Comparison of ENCODE assay signal across 16 cellular contexts in genomic region chr15:98174286-98174685, GRCh38.
DNase-seq lines count a peak whose midpoint lies in the region; ATAC-seq and TF ChIP-seq lines count a peak whose summit lies in the region.
"Had no signal": no experiment of that assay in that cellular context is flagged by ENCODE, and none has a peak within 500 bp of the region (broad histone marks: within the 10 kb centered on the region; RNA-seq: fewer than 3 reads in every experiment).

No MANE protein-coding gene starts in this region.

- TF ChIP-seq POLR2A in transverse colon (IDR thresholded peaks at IDR 0.05) (no peak), uterus (IDR thresholded peaks at IDR 0.05) (no peak)

- H3K9me3 ChIP-seq in mammary epithelial cell (replicated peaks; ENCODE audit: insufficient read depth, low read length) (no peaks in the 10 kb centered on the region), transverse colon (no peaks in the 10 kb centered on the region), uterus (no peaks in the 10 kb centered on the region)
- H3K9me3 ChIP-seq: gastrocnemius medialis had no signal

- H3K27ac ChIP-seq in mammary epithelial cell (ENCODE audit: insufficient read depth, low read depth, low read length) (no peak overlapping the region), transverse colon (no peak overlapping the region), uterus (no peak overlapping the region)
- H3K27ac ChIP-seq: gastrocnemius medialis had no signal

- H4K20me1 ChIP-seq in mammary epithelial cell (ENCODE audit: insufficient read depth, low read length): no peaks in the 10 kb centered on the region

- no peaks in the 10 kb centered on the region for H3K36me3 Mint-ChIP-seq in activated naive CD4-positive, alpha-beta T cell treated with anti-CD3 and anti-CD28 coated beads for 36 hours (ENCODE audit: low read depth)
- no peaks in the 10 kb centered on the region for H3K36me3 Mint-ChIP-seq in activated naive CD4-positive, alpha-beta T cell treated with anti-CD3 and anti-CD28 coated beads, Interleukin-2, amount 50 U/mL, for 72 hours
- H3K36me3 Mint-ChIP-seq: activated CD4-positive, alpha-beta memory T cell treated with anti-CD3 and anti-CD28 coated beads for 36 hours; stimulated activated effector memory CD8-positive, alpha-beta T cell treated with anti-CD3 and anti-CD28 coated beads, Interleukin-12 subunit alpha, Interleukin-12 subunit beta, amount 100 ng/mL, for 72 hours had no signal

- no peaks in the 10 kb centered on the region for H3K9me3 Mint-ChIP-seq in activated naive CD4-positive, alpha-beta T cell treated with anti-CD3 and anti-CD28 coated beads for 36 hours
- no peaks in the 10 kb centered on the region for H3K9me3 Mint-ChIP-seq in activated naive CD4-positive, alpha-beta T cell treated with anti-CD3 and anti-CD28 coated beads, Interleukin-2, amount 50 U/mL, for 72 hours
- H3K9me3 Mint-ChIP-seq: activated CD4-positive, alpha-beta memory T cell treated with anti-CD3 and anti-CD28 coated beads for 36 hours; T-helper 2 cell treated with Interferon-gamma antibody and Interleukin-4, amounts not matched to agents 5 μg/mL and 100 μg/mL, for 36 hours had no signal

- ATAC-seq in activated naive CD4-positive, alpha-beta T cell treated with anti-CD3 and anti-CD28 coated beads, Interleukin-2, amount 50 U/mL, for 72 hours: no peak
- no peak for ATAC-seq in HG02885 (IDR thresholded peaks at IDR 0.05; ENCODE audit: poor library complexity, unreplicated experiment)
- no peak for ATAC-seq in GM21528 (IDR thresholded peaks at IDR 0.05; ENCODE audit: low FRiP score, unreplicated experiment)
- ATAC-seq: gastrocnemius medialis; stimulated activated effector memory CD8-positive, alpha-beta T cell treated with anti-CD3 and anti-CD28 coated beads, Interleukin-12 subunit alpha, Interleukin-12 subunit beta, amount 100 ng/mL, for 72 hours had no signal

- H3K79me2 ChIP-seq in mammary epithelial cell (ENCODE audit: insufficient read depth, low read length): no peaks in the 10 kb centered on the region

- DNase-seq in activated naive CD4-positive, alpha-beta T cell treated with anti-CD3 and anti-CD28 coated beads for 36 hours: peak; percentile 7
- no peak for DNase-seq in activated naive CD4-positive, alpha-beta T cell treated with anti-CD3 and anti-CD28 coated beads, Interleukin-2, amount 50 U/mL, for 72 hours (ENCODE audit: low spot score in 2 of 2)
- DNase-seq in NCI-H146 (lab: John Stamatoyannopoulos, UW) (peak; percentile 63), mammary epithelial cell (peak; percentile 33), transverse colon (peak; percentile 11), uterus (no peak)
- DNase-seq: activated CD4-positive, alpha-beta memory T cell treated with anti-CD3 and anti-CD28 coated beads for 36 hours; effector CD4-positive, alpha-beta T cell; gastrocnemius medialis; HCEC 1CT; NCI-H1436 treated with DMSO at 0.1 percent for 48 hours; stimulated activated CD4-positive, alpha-beta T cell treated with anti-CD3 and anti-CD28 coated beads, Interleukin-2, amount 100 ng/mL, for 48 hours had no signal

- no peak overlapping the region for H3K4me3 ChIP-seq in mammary epithelial cell (replicated peaks in 1 of 3; ENCODE audit: insufficient read depth in 1 of 3, low read depth in 2 of 3, low read length in 3 of 3)
- H3K4me3 ChIP-seq in transverse colon: no peak overlapping the region
- H3K4me3 ChIP-seq in uterus: no peak overlapping the region
- H3K4me3 ChIP-seq: gastrocnemius medialis had no signal

- H3K27me3 Mint-ChIP-seq in activated naive CD4-positive, alpha-beta T cell treated with anti-CD3 and anti-CD28 coated beads for 36 hours (ENCODE audit: low read depth): peaks cover 18% of the 10 kb centered on the region

- H3K9ac ChIP-seq in mammary epithelial cell (ENCODE audit: insufficient read depth, low read length): no peak overlapping the region

- peaks cover 8% of the 10 kb centered on the region for H3K4me1 Mint-ChIP-seq in activated naive CD4-positive, alpha-beta T cell treated with anti-CD3 and anti-CD28 coated beads for 36 hours (ENCODE audit: low read depth)
- H3K4me1 Mint-ChIP-seq: stimulated activated effector memory CD8-positive, alpha-beta T cell treated with anti-CD3 and anti-CD28 coated beads, Interleukin-12 subunit alpha, Interleukin-12 subunit beta, amount 100 ng/mL, for 72 hours had no signal

- H2AFZ ChIP-seq in mammary epithelial cell (ENCODE audit: low read depth, low read length): peak overlapping the region; percentile 19

- in situ Hi-C loops in mammary epithelial cell (cut with MboI; ENCODE audit: low sequenced_read_pairs in 2 of 2) (loop anchor here in 1 of 2 donors (10.0 kb wide), 1 partner anchor 89 kb away; no protein-coding TSS in a partner anchor), transverse colon (cut with MboI; ENCODE audit: low pct_ligation_motif_present in 1 of 4, low pct_unique_long_range_greater_than_20kb in 1 of 4, low sequenced_read_pairs in 3 of 4) (loop anchor here in 2 of 4 donors (10.0 kb wide), 1 partner anchor 269 kb away; no protein-coding TSS in a partner anchor)

- H3K36me3 ChIP-seq in mammary epithelial cell (ENCODE audit: insufficient read depth, low read length) (no peaks in the 10 kb centered on the region), transverse colon (no peaks in the 10 kb centered on the region), uterus (no peaks in the 10 kb centered on the region)
- H3K36me3 ChIP-seq: gastrocnemius medialis had no signal

- no peak overlapping the region for H3K27ac Mint-ChIP-seq in activated naive CD4-positive, alpha-beta T cell treated with anti-CD3 and anti-CD28 coated beads for 36 hours
- no peak overlapping the region for H3K27ac Mint-ChIP-seq in activated naive CD4-positive, alpha-beta T cell treated with anti-CD3 and anti-CD28 coated beads, Interleukin-2, amount 50 U/mL, for 72 hours
- H3K27ac Mint-ChIP-seq: activated CD4-positive, alpha-beta memory T cell treated with anti-CD3 and anti-CD28 coated beads for 36 hours; stimulated activated effector memory CD8-positive, alpha-beta T cell treated with anti-CD3 and anti-CD28 coated beads, Interleukin-12 subunit alpha, Interleukin-12 subunit beta, amount 100 ng/mL, for 72 hours; T-helper 2 cell treated with Interferon-gamma antibody and Interleukin-4, amounts not matched to agents 5 μg/mL and 100 μg/mL, for 36 hours had no signal

- H3K4me2 ChIP-seq in mammary epithelial cell (ENCODE audit: insufficient read depth, low read depth, low read length): no peak overlapping the region

- TF ChIP-seq EP300 in transverse colon (IDR thresholded peaks at IDR 0.05; ENCODE audit: low read depth): no peak

- no TSS peak for BruUV-seq in mammary epithelial cell (replicated peaks; lab: Mats Ljungman, UMichigan)

- 23% methylated on average over 3 of the region's 3 CpGs for WGBS in mammary epithelial cell (ENCODE audit: low coverage, missing lambda C conversion rate)
- 18 to 20% methylated on average over 2 to 3 of the region's 3 CpGs for WGBS in transverse colon (ENCODE audit: low coverage in 1 of 2), 2 donors

- no peaks in the 10 kb centered on the region for H3K27me3 ChIP-seq in mammary epithelial cell (ENCODE audit: insufficient read depth, low read length)
- H3K27me3 ChIP-seq in transverse colon: peaks cover 19% of the 10 kb centered on the region
- no peaks in the 10 kb centered on the region for H3K27me3 ChIP-seq in uterus

- dilution Hi-C loops in mammary epithelial cell (cut with HindIII; ENCODE audit: low sequenced_read_pairs): loop anchor here (10.0 kb wide), 1 partner anchor 259 kb away; no protein-coding TSS in a partner anchor

- intact Hi-C loops in activated naive CD4-positive, alpha-beta T cell treated with anti-CD3 and anti-CD28 coated beads for 36 hours (cut with micrococcal nuclease): no loop called here
- intact Hi-C loops in mammary epithelial cell (cut with micrococcal nuclease): loop anchor here (1.0 to 10.0 kb wide), 4 partner anchors 89 to 270 kb away; no protein-coding TSS in a partner anchor
- intact Hi-C loops in transverse colon (cut with DNase I; ENCODE audit: low total_unique reads): no loop called here
- intact Hi-C loops in uterus (cut with DNase I; ENCODE audit: low total_unique reads): no loop called here

- no peaks in the 10 kb centered on the region for H3K4me1 ChIP-seq in mammary epithelial cell (ENCODE audit: insufficient read depth, low read length)
- peaks cover 0 to 5% (median 2%) of the 10 kb centered on the region in 4 donors for H3K4me1 ChIP-seq in transverse colon
- no peaks in the 10 kb centered on the region for H3K4me1 ChIP-seq in uterus
- H3K4me1 ChIP-seq: gastrocnemius medialis had no signal

- H3K4me3 Mint-ChIP-seq in activated naive CD4-positive, alpha-beta T cell treated with anti-CD3 and anti-CD28 coated beads for 36 hours: no peak overlapping the region
- H3K4me3 Mint-ChIP-seq: activated CD4-positive, alpha-beta memory T cell treated with anti-CD3 and anti-CD28 coated beads for 36 hours; stimulated activated effector memory CD8-positive, alpha-beta T cell treated with anti-CD3 and anti-CD28 coated beads, Interleukin-12 subunit alpha, Interleukin-12 subunit beta, amount 100 ng/mL, for 72 hours; T-helper 2 cell treated with Interferon-gamma antibody and Interleukin-4, amounts not matched to agents 5 μg/mL and 100 μg/mL, for 36 hours had no signal

- TF ChIP-seq CTCF in mammary epithelial cell (conservative IDR thresholded peaks at IDR 0.05 in 1 of 2, IDR thresholded peaks at IDR 0.05 in 1 of 2; ENCODE audit: extremely low read depth in 1 of 2, insufficient read depth in 1 of 2, low read depth in 1 of 2, low read length in 2 of 2): peak in 1 of 2 donors; percentile 56
- TF ChIP-seq CTCF in transverse colon (IDR thresholded peaks at IDR 0.05): peak in 1 of 5 experiments; percentile 36
- TF ChIP-seq CTCF in uterus (IDR thresholded peaks at IDR 0.05): no peak

- CTCF ChIA-PET in activated naive CD4-positive, alpha-beta T cell treated with anti-CD3 and anti-CD28 coated beads for 36 hours (lab: Charles Lee): no interaction called here
- CTCF ChIA-PET in mammary epithelial cell (lab: Charles Lee; ENCODE audit: low non-redundant PET): interaction anchor here (0.5 kb wide), 2 partner anchors 178 to 275 kb away, joined by 3 read pairs; no protein-coding TSS in a partner anchor

Comparison
In these comparisons a context has a peak if more than half of its experiments do, and no peak if none do; other contexts are left out.
1. DNase-seq: peak in activated naive CD4-positive, alpha-beta T cell treated with anti-CD3 and anti-CD28 coated beads for 36 hours (single experiment), NCI-H146 (single experiment), mammary epithelial cell (single experiment) and transverse colon (single experiment); none in activated naive CD4-positive, alpha-beta T cell treated with anti-CD3 and anti-CD28 coated beads, Interleukin-2, amount 50 U/mL, for 72 hours (0 of 2) and uterus (0 of 2).